In genomic region chr19:2613507-2614295, GRCh38 we compare ENCODE assay signal across 9 cellular contexts.
DNase-seq lines count a peak whose midpoint lies in the region; ATAC-seq, FAIRE-seq and TF ChIP-seq lines count a peak whose summit lies in the region.
"Had no signal": no experiment of that assay in that cellular context is flagged by ENCODE, and none has a peak within 500 bp of the region (broad histone marks: within the 10 kb centered on the region; RNA-seq: fewer than 3 reads in every experiment).

No MANE protein-coding gene starts in this region.

- TF ChIP-seq CTCF in DND-41 (IDR thresholded peaks at IDR 0.05; ENCODE audit: borderline replicate concordance, extremely low read depth, low read length, poor library complexity, severe bottlenecking): peak; percentile 97
- TF ChIP-seq CTCF in pancreas (IDR thresholded peaks at IDR 0.05): peak; percentile 58 to 70 (median 64)

- DNase-seq in DND-41 (peak; percentile 99), LoVo (ENCODE audit: low spot score) (peak; percentile 50), fibroblast of gingiva (ENCODE audit: low read depth) (peak; percentile 17), pancreas (peak in 3 of 6 donors; percentile 55 to 79 (median 74)), HK-2 (ENCODE audit: unreplicated experiment) (no peak), middle frontal gyrus (ENCODE audit: extremely low spot score, low spot score) (no peak)
- peak; percentile 87 for DNase-seq in activated CD8-positive, alpha-beta memory T cell treated with anti-CD3 and anti-CD28 coated beads, Interleukin-2, amount 50 U/mL, for 48 hours

- H3K36me3 ChIP-seq in DND-41 (ENCODE audit: insufficient read depth, low read length) (no peaks in the 10 kb centered on the region), pancreas (no peaks in the 10 kb centered on the region)

- H3K9me3 ChIP-seq in DND-41 (ENCODE audit: insufficient read depth, low read length, severe bottlenecking) (no peaks in the 10 kb centered on the region), pancreas (no peaks in the 10 kb centered on the region)

- intact Hi-C loops in pancreas (cut with DNase I): loop anchor here in 2 of 3 donors (5.0 to 10.0 kb wide), 2 partner anchors 141 to 149 kb away; no protein-coding TSS in a partner anchor

- no peak for FAIRE-seq in pancreas (lab: Jason Lieb, UNC)

- peak overlapping the region; percentile 59 for H3K9ac ChIP-seq in DND-41 (ENCODE audit: low read depth, low read length)

- peak overlapping the region in 1 of 2 experiments; percentile 29; a peak in 1 of 4 replicates for H3K4me3 ChIP-seq in DND-41 (ENCODE audit: low read depth in 1 of 2, low read length in 2 of 2)
- H3K4me3 ChIP-seq in pancreas: no peak overlapping the region
- H3K4me3 ChIP-seq: skin epidermis had no signal

- H3K27me3 ChIP-seq in DND-41 (ENCODE audit: insufficient read depth, low read length, poor library complexity): no peaks in the 10 kb centered on the region
- H3K27me3 ChIP-seq in pancreas: no peaks in the 10 kb centered on the region

- H3K79me2 ChIP-seq in DND-41 (ENCODE audit: insufficient read depth, low read length): no peaks in the 10 kb centered on the region

- H4K20me1 ChIP-seq in DND-41 (ENCODE audit: insufficient read depth, low read length): no peaks in the 10 kb centered on the region

- H3K4me2 ChIP-seq in DND-41 (ENCODE audit: insufficient read depth, low read length): peak overlapping the region; percentile 52

- WGBS in pancreas, 2 donors: 29 to 32% methylated on average over 28 of the region's 28 CpGs

- ATAC-seq in DND-41 (ENCODE audit: insufficient read depth, low read depth): peak; percentile 87
- ATAC-seq in pancreas: peak in 2 of 4 donors; percentile 26 to 30
- no peak for ATAC-seq in HG03469 (IDR thresholded peaks at IDR 0.05; ENCODE audit: unreplicated experiment)

- H3K27ac ChIP-seq in DND-41 (ENCODE audit: low read length): peak overlapping the region; percentile 96
- H3K27ac ChIP-seq in pancreas: no peak overlapping the region

- H2AFZ ChIP-seq in DND-41 (ENCODE audit: low read depth, low read length): 0 out of 2 replicates have a peak overlapping the region, but pooled peaks have one; percentile 14

- peaks cover 84% of the 10 kb centered on the region for H3K4me1 ChIP-seq in DND-41 (ENCODE audit: insufficient read depth, low read length)
- peaks cover 0 to 7% (median 4%) of the 10 kb centered on the region in 3 donors for H3K4me1 ChIP-seq in pancreas

Comparison
In these comparisons a context has a peak if more than half of its experiments do, and no peak if none do; other contexts are left out.
1. DNase-seq: peak in DND-41 (single experiment), LoVo (single experiment), activated CD8-positive, alpha-beta memory T cell treated with anti-CD3 and anti-CD28 coated beads, Interleukin-2, amount 50 U/mL, for 48 hours (single experiment) and fibroblast of gingiva (single experiment); none in HK-2 (single experiment) and middle frontal gyrus (single experiment).